In genomic region chr2:112731479-112731878, GRCh38 we compare ENCODE assay signal across 33 cellular contexts. TPM values are rescaled to one million over a fixed set of nuclear protein-coding genes. Genes with fewer than 3 reads are reported as not detected.
"Had no signal": no experiment of that assay in that cellular context is flagged by ENCODE, and none has a peak within 500 bp of the region (broad histone marks: within the 10 kb centered on the region; RNA-seq: fewer than 3 reads in every experiment).

No MANE protein-coding gene starts in this region.

- H3K4me3 ChIP-seq: coronary artery, esophagus muscularis mucosa, gastrocnemius medialis, heart left ventricle had no signal

- H3K27ac ChIP-seq: brain microvascular endothelial cell, coronary artery, esophagus muscularis mucosa, foreskin keratinocyte, gastrocnemius medialis, heart left ventricle had no signal

- H3K9me3 ChIP-seq: esophagus muscularis mucosa, gastrocnemius medialis, heart left ventricle had no signal

- ATAC-seq: activated CD4-positive, alpha-beta T cell treated with anti-CD3 and anti-CD28 coated beads for 36 hours; activated CD8-positive, alpha-beta memory T cell treated with anti-CD3 and anti-CD28 coated beads, Interleukin-2, amount 10 ng/mL, durations not matched to agents 7 days and 5 days; activated CD8-positive, alpha-beta T cell treated with anti-CD3 and anti-CD28 coated beads, Interleukin-2, amount 10 ng/mL, durations not matched to agents 7 days and 5 days; activated T-helper 17 cell treated with anti-CD3 and anti-CD28 coated beads, Interleukin-2, amount 50 U/mL, for 72 hours; effector memory CD8-positive, alpha-beta T cell; foreskin keratinocyte; gastrocnemius medialis; heart left ventricle; T-helper 17 cell had no signal

- H3K36me3 ChIP-seq: brain microvascular endothelial cell, esophagus muscularis mucosa, gastrocnemius medialis, heart left ventricle had no signal

- DNase-seq: activated CD4-positive, alpha-beta memory T cell treated with anti-CD3 and anti-CD28 coated beads for 36 hours; activated CD4-positive, alpha-beta T cell treated with anti-CD3 and anti-CD28 coated beads for 36 hours; activated CD4-positive, CD25-positive, alpha-beta regulatory T cell; activated CD4-positive, CD25-positive, alpha-beta regulatory T cell treated with anti-CD3 and anti-CD28 coated beads, Interleukin-2, amount 50 U/mL, for 72 hours; activated CD8-positive, alpha-beta memory T cell treated with anti-CD3 and anti-CD28 coated beads, Interleukin-2, amount 10 ng/mL, durations not matched to agents 7 days and 5 days; activated CD8-positive, alpha-beta memory T cell treated with anti-CD3 and anti-CD28 coated beads, Interleukin-2, amount 50 U/mL, for 4 hours; activated effector memory CD4-positive, alpha-beta T cell treated with Interleukin-2 at 50 U/mL for 16 hours; activated gamma-delta T cell treated with Interleukin-2 at 50 U/mL for 16 hours; activated naive CD4-positive, alpha-beta T cell treated with anti-CD3 and anti-CD28 coated beads, Interleukin-2, amount 50 U/mL, for 16 hours; activated naive CD4-positive, alpha-beta T cell treated with Interleukin-2 at 50 U/mL for 16 hours; activated T-cell treated with anti-CD3 and anti-CD28 coated beads, Interleukin-2, amount 50 U/mL, for 1 hour; amniotic stem cell; anterior cingulate cortex; brain microvascular endothelial cell; effector CD4-positive, alpha-beta T cell; effector memory CD8-positive, alpha-beta T cell; erythroblast; foreskin keratinocyte; gastrocnemius medialis; glutamatergic neuron; heart left ventricle; T-helper 1 cell; T-helper 17 cell had no signal

- H3K4me1 ChIP-seq: gastrocnemius medialis had no signal

RNA-seq across cellular contexts. Expression of gene NT5DC4, which starts 10.7 kb away (rescaled TPM):
- total RNA-seq: activated CD4-positive, alpha-beta memory T cell treated with anti-CD3 and anti-CD28 coated beads for 36 hours; activated CD4-positive, alpha-beta T cell treated with anti-CD3 and anti-CD28 coated beads for 36 hours; activated CD4-positive, alpha-beta T cell treated with anti-CD3 and anti-CD28 coated beads, Interleukin-2, amount 10 ng/mL, durations not matched to agents 24 days and 14 days; activated CD8-positive, alpha-beta memory T cell treated with anti-CD3 and anti-CD28 coated beads for 36 hours; activated CD8-positive, alpha-beta memory T cell treated with anti-CD3 and anti-CD28 coated beads, Interleukin-2, amount 10 ng/mL, durations not matched to agents 7 days and 5 days; activated CD8-positive, alpha-beta T cell treated with anti-CD3 and anti-CD28 coated beads, Interleukin-2, amount 10 ng/mL, durations not matched to agents 7 days and 5 days; activated T-helper 17 cell treated with anti-CD3 and anti-CD28 coated beads, Interleukin-2, amount 50 U/mL, for 72 hours; astrocyte; bronchial epithelial cell; cardiac septum; cerebellum; esophagus muscularis mucosa; gastrocnemius medialis; T-helper 17 cell had no signal

RNA-seq across cellular contexts. Expression of gene IL1A, which starts 52.8 kb away (rescaled TPM):
- total RNA-seq: activated CD8-positive, alpha-beta T cell treated with anti-CD3 and anti-CD28 coated beads, Interleukin-2, amount 10 ng/mL, durations not matched to agents 7 days and 5 days; cardiac septum; gastrocnemius medialis had no signal
